In the genomic region with DNA sequence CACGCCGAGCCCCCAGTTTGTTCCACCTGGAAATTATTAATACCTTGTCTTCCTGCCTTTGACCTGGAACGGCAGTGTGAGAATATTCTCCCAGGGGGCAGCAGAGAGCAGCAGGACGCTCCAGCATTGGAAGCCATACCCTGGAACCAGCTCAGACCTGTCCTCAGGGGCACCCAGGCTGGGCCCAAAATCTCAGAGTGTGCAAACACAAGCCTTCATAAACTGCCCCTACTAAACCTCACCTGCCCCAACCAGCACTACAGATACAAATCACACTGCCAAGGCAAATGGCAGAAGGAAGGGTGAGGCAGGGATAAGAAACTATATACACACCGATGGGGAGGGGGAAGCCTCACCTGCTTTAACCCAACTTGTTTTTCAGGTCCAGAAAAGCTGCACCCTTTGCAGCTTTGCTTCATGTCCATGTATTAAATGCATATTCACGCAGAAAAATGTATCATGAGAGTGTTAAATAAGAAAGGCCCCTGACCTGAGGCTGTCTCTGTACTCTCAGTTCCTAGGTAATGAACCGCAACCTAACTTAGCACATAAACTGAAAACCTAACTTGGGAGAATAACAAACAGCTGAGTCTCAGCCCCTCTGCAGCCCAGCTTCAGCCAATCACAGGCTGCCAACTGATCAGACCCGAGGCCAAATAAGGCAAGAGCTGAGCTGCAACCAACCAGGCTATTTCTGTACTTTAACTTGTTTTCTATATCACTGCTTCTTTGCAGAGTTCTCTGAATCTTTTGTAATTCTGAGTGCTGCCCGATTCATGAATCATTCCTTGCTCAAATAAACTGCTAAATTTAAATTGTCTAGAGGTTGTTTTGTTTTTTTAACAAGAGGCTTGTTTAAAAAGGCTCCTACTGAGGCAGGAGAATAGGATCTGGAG, we compare ENCODE assay signal across 8 cellular contexts.
A peak's percentile ranks its signal among the peaks of the same experiment; 100 is the strongest.
DNase-seq lines count a peak whose midpoint lies in the region; FAIRE-seq and TF ChIP-seq lines count a peak whose summit lies in the region.

No MANE protein-coding gene starts in this region.

- no peaks in the 10 kb centered on the region for H3K9me2 ChIP-seq in Karpas-422 (replicated peaks; ENCODE audit: insufficient read depth, low read length)

- H3K4me1 Mint-ChIP-seq in activated naive CD4-positive, alpha-beta T cell treated with anti-CD3 and anti-CD28 coated beads for 36 hours (ENCODE audit: low read depth) = peaks cover 5% of the 10 kb centered on the region

- H3K36me3 ChIP-seq in Karpas-422 (ENCODE audit: insufficient read depth, low read length) = no peaks in the 10 kb centered on the region
- no peaks in the 10 kb centered on the region for H3K36me3 ChIP-seq in right atrium auricular region
- H3K36me3 ChIP-seq in small intestine (ENCODE audit: control insufficient read depth in 2 of 2, insufficient read depth in 2 of 2, low read length in 2 of 2) = no peaks in the 10 kb centered on the region

- H3K9me3 ChIP-seq in Karpas-422 (ENCODE audit: low read length) (no peaks in the 10 kb centered on the region), right atrium auricular region (no peaks in the 10 kb centered on the region), small intestine (ENCODE audit: control insufficient read depth, low read depth) (no peaks in the 10 kb centered on the region)

- intact Hi-C loops in activated naive CD4-positive, alpha-beta T cell treated with anti-CD3 and anti-CD28 coated beads for 36 hours (cut with micrococcal nuclease) = loop anchor here (1.0 to 2.0 kb wide), 3 partner anchors 166 to 1090 kb away; no protein-coding TSS in a partner anchor

- CTCF ChIA-PET in activated naive CD4-positive, alpha-beta T cell treated with anti-CD3 and anti-CD28 coated beads for 36 hours (lab: Charles Lee) = interaction anchor here (0.6 to 2.9 kb wide), 21 partner anchors 9 to 272 kb away, joined by 3 to 24 read pairs (median 4); no protein-coding TSS in a partner anchor

- H2AFZ ChIP-seq in Karpas-422 (ENCODE audit: low read length) = peak overlapping the region; percentile 51

- WGBS in small intestine, 3 donors = 33 to 56% (median 41%) methylated on average over 9 of the region's 9 CpGs

- H3K4me1 ChIP-seq in Karpas-422 (ENCODE audit: low read length) = peaks cover 22% of the 10 kb centered on the region
- H3K4me1 ChIP-seq in right atrium auricular region = peaks cover 0 to 11% of the 10 kb centered on the region in 2 donors
- peaks cover 0 to 4% of the 10 kb centered on the region in 2 donors for H3K4me1 ChIP-seq in small intestine (ENCODE audit: control insufficient read depth in 2 of 2, insufficient read depth in 1 of 2, low read depth in 1 of 2, low read length in 1 of 2)

- H3K36me3 Mint-ChIP-seq in activated naive CD4-positive, alpha-beta T cell treated with anti-CD3 and anti-CD28 coated beads for 36 hours (ENCODE audit: low read depth) = no peaks in the 10 kb centered on the region

- peak; percentile 51 for DNase-seq in GM10266 (ENCODE audit: extremely low spot score)
- DNase-seq in H4 (ENCODE audit: low spot score) = peak; percentile 66
- DNase-seq in Karpas-422 = peak; percentile 90
- peak; percentile 95 for DNase-seq in SHP77 treated with DMSO at 0.1 percent for 48 hours (lab: John Stamatoyannopoulos, UW)
- DNase-seq in activated naive CD4-positive, alpha-beta T cell treated with anti-CD3 and anti-CD28 coated beads for 36 hours = peak; percentile 82
- peak; percentile 65 for DNase-seq in right atrium auricular region (ENCODE audit: low spot score)
- DNase-seq in small intestine = peak; percentile 65
- no peak for DNase-seq in amniotic stem cell (lab: John Stamatoyannopoulos, UW)

- no peaks in the 10 kb centered on the region for H3K9me3 Mint-ChIP-seq in activated naive CD4-positive, alpha-beta T cell treated with anti-CD3 and anti-CD28 coated beads for 36 hours

- no peaks in the 10 kb centered on the region for H4K20me1 ChIP-seq in Karpas-422 (ENCODE audit: insufficient read depth, low read depth, low read length)

- H3K27ac Mint-ChIP-seq in activated naive CD4-positive, alpha-beta T cell treated with anti-CD3 and anti-CD28 coated beads for 36 hours = no peak overlapping the region

- H3K79me2 ChIP-seq in Karpas-422 (ENCODE audit: low read length) = no peaks in the 10 kb centered on the region

- no peak for FAIRE-seq in small intestine (lab: Jason Lieb, UNC)

- H3K27ac ChIP-seq in Karpas-422 (ENCODE audit: low read length) = no peak overlapping the region
- H3K27ac ChIP-seq in right atrium auricular region = no peak overlapping the region
- H3K27ac ChIP-seq in small intestine (ENCODE audit: low read depth in 1 of 2, low read length in 1 of 2) = peak overlapping the region in 1 of 2 donors; percentile 18

- peak overlapping the region; percentile 8 for H3K9ac ChIP-seq in Karpas-422 (ENCODE audit: low read length)

- H3K27me3 Mint-ChIP-seq in activated naive CD4-positive, alpha-beta T cell treated with anti-CD3 and anti-CD28 coated beads for 36 hours (ENCODE audit: low read depth) = no peaks in the 10 kb centered on the region

- H3K4me3 Mint-ChIP-seq in activated naive CD4-positive, alpha-beta T cell treated with anti-CD3 and anti-CD28 coated beads for 36 hours = no peak overlapping the region

- H3K4me3 ChIP-seq in Karpas-422 (ENCODE audit: low read length) (peak overlapping the region; percentile 4; the same call in 1 of the 2 replicates), right atrium auricular region (no peak overlapping the region), small intestine (ENCODE audit: low read depth in 1 of 2, low read length in 2 of 2) (no peak overlapping the region)

- TF ChIP-seq CTCF in GM10266 (IDR thresholded peaks at IDR 0.05; ENCODE audit: control insufficient read depth, insufficient read depth, low read depth, missing control alignments) = peak; percentile 81
- peak; percentile 57 to 87 for TF ChIP-seq CTCF in right atrium auricular region (IDR thresholded peaks at IDR 0.05)

- H3K27me3 ChIP-seq in Karpas-422 (ENCODE audit: low read length) (no peaks in the 10 kb centered on the region), right atrium auricular region (no peaks in the 10 kb centered on the region), small intestine (ENCODE audit: control insufficient read depth in 2 of 2, insufficient read depth in 2 of 2, low read length in 2 of 2) (no peaks in the 10 kb centered on the region)

- H3K4me2 ChIP-seq in Karpas-422 (ENCODE audit: low read depth, low read length, poor library complexity, severe bottlenecking) = peak overlapping the region; percentile 40
